ENCODE assay signal across 8 cellular contexts in genomic region chr11:59144579-59145345, GRCh38. TPM values are rescaled to one million over a fixed set of nuclear protein-coding genes. Genes with fewer than 3 reads are reported as not detected.
DNase-seq lines count a peak whose midpoint lies in the region; ATAC-seq and TF ChIP-seq lines count a peak whose summit lies in the region.

No MANE protein-coding gene starts in this region.

- ATAC-seq in DND-41 (ENCODE audit: insufficient read depth, low read depth) (peak; percentile 68), GM21717 (IDR thresholded peaks at IDR 0.05; ENCODE audit: unreplicated experiment) (peak; percentile 60), RWPE2 (ENCODE audit: low read depth) (peak; percentile 63)

- H3K36me3 ChIP-seq in DND-41 (ENCODE audit: insufficient read depth, low read length) (peaks cover 39% of the 10 kb centered on the region), RWPE2 (ENCODE audit: low read depth) (peaks cover 42% of the 10 kb centered on the region), testis (ENCODE audit: low read depth, missing control alignments) (no peaks in the 10 kb centered on the region)

- H3K79me2 ChIP-seq in DND-41 (ENCODE audit: insufficient read depth, low read length): peaks cover 89% of the 10 kb centered on the region

- TF ChIP-seq CTCF in DND-41 (IDR thresholded peaks at IDR 0.05; ENCODE audit: borderline replicate concordance, extremely low read depth, low read length, poor library complexity, severe bottlenecking): peak; percentile 62
- TF ChIP-seq CTCF in RWPE2 (IDR thresholded peaks at IDR 0.05; ENCODE audit: poor library complexity, severe bottlenecking): peak; percentile 27
- no peak for TF ChIP-seq CTCF in testis (IDR thresholded peaks at IDR 0.05)

- intact Hi-C loops in testis (cut with DNase I; ENCODE audit: low total_unique reads): no loop called here

- H2AFZ ChIP-seq in DND-41 (ENCODE audit: low read depth, low read length): peak overlapping the region; percentile 64

- H3K9me3 ChIP-seq in DND-41 (ENCODE audit: insufficient read depth, low read length, severe bottlenecking): no peaks in the 10 kb centered on the region
- H3K9me3 ChIP-seq in RWPE2 (ENCODE audit: severe bottlenecking): no peaks in the 10 kb centered on the region
- no peaks in the 10 kb centered on the region for H3K9me3 ChIP-seq in testis

- peaks cover 10% of the 10 kb centered on the region; the same call in 1 of the 2 replicates for H4K20me1 ChIP-seq in DND-41 (ENCODE audit: insufficient read depth, low read length)

- peaks cover 73% of the 10 kb centered on the region for H3K4me1 ChIP-seq in DND-41 (ENCODE audit: insufficient read depth, low read length)
- H3K4me1 ChIP-seq in RWPE2 (ENCODE audit: insufficient read depth, poor library complexity, severe bottlenecking): peaks cover 22% of the 10 kb centered on the region
- H3K4me1 ChIP-seq in testis: peaks cover 4% of the 10 kb centered on the region

- H3K27me3 ChIP-seq in DND-41 (ENCODE audit: insufficient read depth, low read length, poor library complexity) (no peaks in the 10 kb centered on the region), RWPE2 (ENCODE audit: insufficient read depth, poor library complexity, severe bottlenecking) (no peaks in the 10 kb centered on the region), testis (no peaks in the 10 kb centered on the region)

- DNase-seq in DND-41 (peak; percentile 89), KG1 (lab: John Stamatoyannopoulos, UW) (peak; percentile 91), RWPE2 (ENCODE audit: low spot score) (peak; percentile 91), globus pallidus (ENCODE audit: low spot score) (peak; percentile 66), occipital lobe (lab: John Stamatoyannopoulos, UW) (peak; percentile 24), testis (peak; percentile 86)
- peak; percentile 61 for DNase-seq in activated naive CD4-positive, alpha-beta T cell treated with Interleukin-2 at 50 U/mL for 16 hours

- H3K4me3 ChIP-seq in DND-41 (ENCODE audit: low read depth in 1 of 2, low read length in 2 of 2) (peak overlapping the region; percentile 53 to 80; a peak in 3 of 4 replicates), RWPE2 (ENCODE audit: severe bottlenecking) (peak overlapping the region; percentile 43), testis (peak overlapping the region; percentile 34 to 58)

- peak overlapping the region; percentile 84 for H3K9ac ChIP-seq in DND-41 (ENCODE audit: low read depth, low read length)

- no peak for TF ChIP-seq POLR2A in testis (IDR thresholded peaks at IDR 0.05)

- peak overlapping the region; percentile 74 for H3K4me2 ChIP-seq in DND-41 (ENCODE audit: insufficient read depth, low read length)

- H3K27ac ChIP-seq in DND-41 (ENCODE audit: low read length): peak overlapping the region; percentile 93
- H3K27ac ChIP-seq in RWPE2 (ENCODE audit: poor library complexity, severe bottlenecking): peak overlapping the region; percentile 84
- peak overlapping the region; percentile 84 to 93 for H3K27ac ChIP-seq in testis

- 1 to 3% methylated on average over 16 to 39 of the region's 39 CpGs for WGBS in testis, 2 donors

RNA-seq across cellular contexts. Expression of gene FAM111A, which starts 2.1 kb away (rescaled TPM):
- total RNA-seq in occipital lobe: 10.5 TPM
- total RNA-seq in testis: 10 to 100 TPM; 41.5 to 43.4 TPM
- 12.3 TPM for polyA plus RNA-seq in testis (ENCODE audit: insufficient read depth, low read depth, low replicate concordance)

RNA-seq across cellular contexts. Expression of gene DTX4, which starts 27.2 kb away (rescaled TPM):
- total RNA-seq in occipital lobe (43.7 TPM), testis (10 to 100 TPM in 1 of 2 donors, 1 to 10 TPM in 1; 4.5 to 10.2 TPM)
- 6.1 TPM for polyA plus RNA-seq in testis (ENCODE audit: insufficient read depth, low read depth, low replicate concordance)

RNA-seq across cellular contexts. Expression of gene FAM111B, which starts 37.7 kb away (rescaled TPM):
- total RNA-seq in occipital lobe (3.9 TPM), testis (under 1 TPM; 0.24 to 0.81 TPM)
- polyA plus RNA-seq in testis (ENCODE audit: insufficient read depth, low read depth, low replicate concordance): not detected

RNA-seq across cellular contexts. Expression of gene GLYATL1B, which starts 58.7 kb away (rescaled TPM):
- total RNA-seq in occipital lobe (not detected), testis (not detected)
- polyA plus RNA-seq in testis (ENCODE audit: insufficient read depth, low read depth, low replicate concordance): not detected

Comparison
In these comparisons a context has a peak if more than half of its experiments do, and no peak if none do; other contexts are left out.
1. Peak in every context shown above with its lines: DNase-seq, ATAC-seq, H3K4me3 ChIP-seq and H3K27ac ChIP-seq.
2. DNase-seq: peak in every context shown above with its lines; median percentile 91 in KG1; 91 in RWPE2; 89 in DND-41; 86 in testis; 66 in globus pallidus; 61 in activated naive CD4-positive, alpha-beta T cell treated with Interleukin-2 at 50 U/mL for 16 hours; 24 in occipital lobe.
3. CTCF ChIP-seq: peak in DND-41 (single experiment) and RWPE2 (single experiment); none in testis (0 of 3).